8 cellular contexts compared by ENCODE assay signal in the genomic region with DNA sequence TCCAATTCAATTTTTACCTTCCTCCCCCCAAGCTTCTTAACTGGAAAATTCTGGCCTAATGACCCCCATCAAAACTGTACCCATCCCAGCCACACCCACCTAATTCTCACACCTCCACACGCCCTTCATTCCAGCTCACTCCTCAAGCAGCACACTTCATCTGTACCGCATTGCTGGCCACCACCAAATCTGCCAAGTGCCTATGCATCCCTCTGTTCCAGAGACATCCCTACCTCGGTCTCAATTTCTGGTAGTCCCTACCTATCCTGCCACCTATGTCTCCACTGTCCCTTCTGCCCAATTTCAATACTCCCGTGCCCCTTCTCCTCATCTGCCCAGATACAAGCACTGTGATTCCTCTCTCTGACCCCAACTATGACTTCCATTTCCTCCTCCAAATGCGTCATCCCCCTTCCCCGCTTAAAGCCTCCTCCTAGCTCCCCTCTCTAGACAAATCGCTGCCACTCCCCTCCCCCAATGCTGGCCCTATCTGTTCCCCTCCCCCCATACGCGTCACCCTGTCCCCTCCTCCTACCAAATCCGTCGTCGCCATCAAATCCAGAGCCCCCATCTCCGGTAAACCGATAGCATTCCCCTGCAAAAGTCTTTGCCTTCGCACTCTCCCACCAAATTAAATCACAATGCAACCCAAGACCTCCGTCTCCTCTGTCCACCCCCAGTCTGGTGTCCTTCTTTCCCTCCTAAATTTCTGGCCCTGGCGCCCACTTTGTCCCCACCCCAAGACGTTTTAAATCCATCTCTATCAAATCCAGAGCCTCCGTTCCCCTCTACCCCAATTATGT. TPM values are rescaled to one million over a fixed set of nuclear protein-coding genes. Genes with fewer than 3 reads are reported as not detected.
DNase-seq lines count a peak whose midpoint lies in the region; ATAC-seq and TF ChIP-seq lines count a peak whose summit lies in the region.

No MANE protein-coding gene starts in this region.

- TF ChIP-seq POLR2A in upper lobe of left lung (IDR thresholded peaks at IDR 0.05): peak in 1 of 4 donors; percentile 14

- peak overlapping the region; percentile 96 for H3K27ac ChIP-seq in fibroblast of lung (ENCODE audit: insufficient read depth, low read length)
- H3K27ac ChIP-seq in neutrophil: peak overlapping the region; percentile 91
- H3K27ac ChIP-seq in upper lobe of left lung: peak overlapping the region; percentile 91 to 98 (median 96)

- TF ChIP-seq EP300 in upper lobe of left lung (IDR thresholded peaks at IDR 0.05): no peak

- no peaks in the 10 kb centered on the region for H3K9me3 ChIP-seq in fibroblast of lung (ENCODE audit: control insufficient read depth, insufficient read depth, low read depth, low read length)
- no peaks in the 10 kb centered on the region for H3K9me3 ChIP-seq in neutrophil
- H3K9me3 ChIP-seq in upper lobe of left lung: no peaks in the 10 kb centered on the region

- 6 to 8% methylated on average over 19 of the region's 19 CpGs for WGBS in upper lobe of left lung, 2 donors

- H4K20me1 ChIP-seq in fibroblast of lung (ENCODE audit: control insufficient read depth, extremely low read depth, insufficient read depth, low read length): peaks cover 3% of the 10 kb centered on the region

- H3K27me3 ChIP-seq in fibroblast of lung (ENCODE audit: control insufficient read depth, insufficient read depth, low read length) (no peaks in the 10 kb centered on the region), neutrophil (no peaks in the 10 kb centered on the region), upper lobe of left lung (no peaks in the 10 kb centered on the region)

- peak; percentile 88 for DNase-seq in EH (ENCODE audit: low read depth)
- peak; percentile 39 for DNase-seq in NCI-H1105 treated with DMSO at 0.1 percent for 48 hours (lab: John Stamatoyannopoulos, UW)
- peak; percentile 79 for DNase-seq in activated CD8-positive, alpha-beta memory T cell treated with anti-CD3 and anti-CD28 coated beads, Interleukin-2, amount 50 U/mL, for 48 hours
- peak; percentile 79 for DNase-seq in fibroblast of lung (ENCODE audit: low read depth in 2 of 2)
- peak in 1 of 2 donors; percentile 77 for DNase-seq in upper lobe of left lung

- H3K79me2 ChIP-seq in fibroblast of lung (ENCODE audit: control insufficient read depth, insufficient read depth, low read length): peaks cover 62% of the 10 kb centered on the region

- H3K4me3 ChIP-seq in fibroblast of lung (replicated peaks in 1 of 4; ENCODE audit: control extremely low read depth in 1 of 4, insufficient read depth in 1 of 4, low read depth in 3 of 4, low read length in 4 of 4): peak overlapping the region; percentile 76 to 96 (median 90)
- peak overlapping the region; percentile 90 to 96 for H3K4me3 ChIP-seq in neutrophil (ENCODE audit: low read depth in 1 of 2, low read length in 1 of 2)
- H3K4me3 ChIP-seq in upper lobe of left lung: peak overlapping the region; percentile 81 to 100 (median 96)

- H2AFZ ChIP-seq in fibroblast of lung (ENCODE audit: low read length): no peak overlapping the region

- H3K9ac ChIP-seq in fibroblast of lung (ENCODE audit: insufficient read depth, low read length): peak overlapping the region; percentile 98

- TF ChIP-seq CTCF in fibroblast of lung (conservative IDR thresholded peaks at IDR 0.05 in 1 of 2, IDR thresholded peaks at IDR 0.05 in 1 of 2; ENCODE audit: low read depth in 1 of 2, low read length in 2 of 2) (no peak), neutrophil (IDR thresholded peaks at IDR 0.05) (no peak), upper lobe of left lung (IDR thresholded peaks at IDR 0.05) (no peak)

- H3K4me1 ChIP-seq in fibroblast of lung (ENCODE audit: control insufficient read depth, extremely low read depth, insufficient read depth, low read length): peaks cover 10% of the 10 kb centered on the region
- peaks cover 30 to 34% of the 10 kb centered on the region in 2 experiments for H3K4me1 ChIP-seq in neutrophil (ENCODE audit: control insufficient read depth in 1 of 2, insufficient read depth in 1 of 2, low read depth in 1 of 2, low read length in 1 of 2)
- peaks cover 35 to 58% (median 49%) of the 10 kb centered on the region in 4 donors for H3K4me1 ChIP-seq in upper lobe of left lung

- H3K4me2 ChIP-seq in fibroblast of lung (ENCODE audit: extremely low read depth, insufficient read depth, low read length): peak overlapping the region; percentile 80

- peak; percentile 44 to 50 for ATAC-seq in upper lobe of left lung (ENCODE audit: low FRiP score in 2 of 2)
- no peak for ATAC-seq in HG03108 (IDR thresholded peaks at IDR 0.05; ENCODE audit: unreplicated experiment)
- ATAC-seq in HG02970 (IDR thresholded peaks at IDR 0.05; ENCODE audit: low FRiP score, unreplicated experiment): no peak

- H3K36me3 ChIP-seq in fibroblast of lung (ENCODE audit: control insufficient read depth, insufficient read depth, low read length): no peaks in the 10 kb centered on the region
- peaks cover 15% of the 10 kb centered on the region for H3K36me3 ChIP-seq in neutrophil
- peaks cover 0 to 21% (median 4%) of the 10 kb centered on the region in 4 donors for H3K36me3 ChIP-seq in upper lobe of left lung

RNA-seq across cellular contexts. Expression of a gene that starts 1.2 kb away (rescaled TPM):
- total RNA-seq in fibroblast of lung (166 and 222 TPM in 2 replicates), upper lobe of left lung (100 to 1,000 TPM; 184 to 283 (median 219) TPM)
- polyA plus RNA-seq in fibroblast of lung: 131 and 153 TPM in 2 replicates
- 196 and 242 TPM in 2 replicates for polyA plus RNA-seq in fibroblast of lung (2012)
- 262 and 308 TPM in 2 replicates for polyA minus RNA-seq in fibroblast of lung (ENCODE audit: low replicate concordance)

RNA-seq across cellular contexts. Expression of a gene that starts 20.7 kb away (rescaled TPM):
- total RNA-seq in fibroblast of lung (not detected in 2 replicates), upper lobe of left lung (100 to 1,000 TPM in 3 of 6 donors, 10 to 100 TPM in 3; 50.8 to 204 (median 92.3) TPM)
- polyA plus RNA-seq in fibroblast of lung: not detected in 2 replicates
- not detected in 2 replicates for polyA plus RNA-seq in fibroblast of lung (2012)
- not detected in 2 replicates for polyA minus RNA-seq in fibroblast of lung (ENCODE audit: low replicate concordance)

RNA-seq across cellular contexts. Expression of a gene that starts 30.2 kb away (rescaled TPM):
- total RNA-seq in fibroblast of lung (0.26 TPM in 1 of 2 replicates, not detected in the other), upper lobe of left lung (10 to 100 TPM in 1 of 6 donors, 1 to 10 TPM in 3, under 1 TPM in 1, not detected in 1; 0.44 to 78.9 (median 4.7) TPM)
- polyA plus RNA-seq in fibroblast of lung: 0.09 and 0.67 TPM in 2 replicates
- polyA plus RNA-seq in fibroblast of lung (2012): 0.14 and 1.4 TPM in 2 replicates
- polyA minus RNA-seq in fibroblast of lung (ENCODE audit: low replicate concordance): not detected in 2 replicates

Comparison
In these comparisons a context has a peak if more than half of its experiments do, and no peak if none do; other contexts are left out.
1. ATAC-seq: peak in upper lobe of left lung (2 of 2); none in HG03108 (single experiment) and HG02970 (single experiment).
2. RNA of a gene that starts 20.7 kb away (total RNA-seq): 50.8 to 204 TPM in upper lobe of left lung; not detected in fibroblast of lung; every median in the first group is over 10 times any median in the second.
3. Peak in every context shown above with its lines, with median percentiles within 50 percentile points of each other: H3K27ac ChIP-seq and H3K4me3 ChIP-seq.